14 cellular contexts compared by ENCODE assay signal in the genomic region with DNA sequence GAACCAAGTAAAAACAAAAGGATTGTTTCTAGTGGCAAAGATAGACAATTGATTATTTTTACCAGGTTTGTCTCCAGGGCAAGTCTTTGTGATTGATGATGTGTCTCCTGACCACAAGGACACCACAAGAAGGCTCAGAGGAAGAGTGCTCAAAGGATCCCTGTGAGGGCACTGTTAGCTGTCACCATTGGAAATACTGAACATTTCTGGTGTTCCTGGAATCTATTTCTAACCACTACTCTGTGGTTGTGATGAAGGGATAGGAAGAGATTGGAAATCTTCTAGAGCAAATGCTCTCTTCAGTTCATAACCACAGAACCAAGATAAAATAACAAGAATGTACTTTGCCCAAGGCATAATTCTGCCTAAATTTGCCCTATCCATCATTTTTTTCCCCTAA. TPM values are rescaled to one million over a fixed set of nuclear protein-coding genes. Genes with fewer than 3 reads are reported as not detected.
DNase-seq lines count a peak whose midpoint lies in the region; ATAC-seq, FAIRE-seq and TF ChIP-seq lines count a peak whose summit lies in the region.
"Had no signal": no experiment of that assay in that cellular context is flagged by ENCODE, and none has a peak within 500 bp of the region (broad histone marks: within the 10 kb centered on the region; RNA-seq: fewer than 3 reads in every experiment).

No MANE protein-coding gene starts in this region.

- no peak overlapping the region for H3K27ac ChIP-seq in GM12878 (ENCODE audit: control insufficient read depth, insufficient read depth)
- H3K27ac ChIP-seq: left lung, thoracic aorta had no signal

- no peak overlapping the region for H3K4me2 ChIP-seq in GM12878 (ENCODE audit: control insufficient read depth, insufficient read depth)

- TF ChIP-seq RAD21 in GM12878 (IDR thresholded peaks at IDR 0.05; ENCODE audit: insufficient read depth, low read depth, low read length), result no peak

- H3K79me2 ChIP-seq in GM12878 (ENCODE audit: control insufficient read depth, insufficient read depth, low read length), result peaks cover 17% of the 10 kb centered on the region

- no peaks in the 10 kb centered on the region for H3K36me3 ChIP-seq in GM12878 (ENCODE audit: control insufficient read depth in 2 of 2, insufficient read depth in 2 of 2, low read length in 1 of 2)
- H3K36me3 ChIP-seq: left lung, thoracic aorta had no signal

- H4K20me1 ChIP-seq in GM12878 (ENCODE audit: control insufficient read depth, insufficient read depth), result no peaks in the 10 kb centered on the region

- in situ Hi-C loops in GM12878 (cut with MboI), result no loop called here

- DNase-seq in ELR (ENCODE audit: low read depth), result peak; percentile 73
- peak; percentile 48 for DNase-seq in LHCN-M2 (ENCODE audit: low read depth)
- no peak for DNase-seq in GM12878 (ENCODE audit: low read depth, low spot score)
- DNase-seq in non-pigmented ciliary epithelial cell (ENCODE audit: low read depth), result peak; percentile 32
- no peak for DNase-seq in NCI-H2171 treated with DMSO at 0.1 percent for 48 hours (lab: John Stamatoyannopoulos, UW)
- DNase-seq: activated CD8-positive, alpha-beta memory T cell treated with anti-CD3 and anti-CD28 coated beads, Interleukin-2, amount 50 U/mL, for 48 hours; left lung; NCI-H526 treated with DMSO at 0.1 percent for 48 hours had no signal

- TF ChIP-seq CTCF in GM12878 (IDR thresholded peaks at IDR 0.05 in 2 of 3, conservative IDR thresholded peaks at IDR 0.05 in 1 of 3; ENCODE audit: control insufficient read depth in 2 of 3, extremely low read depth in 1 of 3, insufficient read depth in 1 of 3, low read depth in 3 of 3, low read length in 3 of 3), result no peak

- no TSS peak for BruUV-seq in GM12878 (replicated peaks; lab: Mats Ljungman, UMichigan)

- no peak overlapping the region for H3K9ac ChIP-seq in GM12878 (ENCODE audit: control insufficient read depth, insufficient read depth, low read length)

- no peak overlapping the region for H3K4me3 ChIP-seq in GM12878
- H3K4me3 ChIP-seq: left lung, thoracic aorta had no signal

- H3K9me3 ChIP-seq in GM12878 (replicated peaks; ENCODE audit: control insufficient read depth, insufficient read depth, low read length), result no peaks in the 10 kb centered on the region
- H3K9me3 ChIP-seq: left lung, thoracic aorta had no signal

- SMC1A ChIA-PET in GM12878 (lab: Charles Lee; ENCODE audit: uncharacterized antibody, unreplicated experiment), result interaction anchor here (1.1 to 1.7 kb wide), 3 partner anchors 12 to 19 kb away, joined by 3 to 4 read pairs (median 4); no protein-coding TSS in a partner anchor

- TF ChIP-seq POLR2A in GM12878 (IDR thresholded peaks at IDR 0.05; ENCODE audit: low read depth, low read length), result no peak

- no peak overlapping the region for H2AFZ ChIP-seq in GM12878 (ENCODE audit: control insufficient read depth, low read depth, low read length)

- peak; percentile 39 for ATAC-seq in GM12878
- no peak for ATAC-seq in activated CD4-positive, CD25-positive, alpha-beta regulatory T cell treated with anti-CD3 and anti-CD28 coated beads, Interleukin-2, amount 50 U/mL, for 24 hours
- ATAC-seq in HG03196 (IDR thresholded peaks at IDR 0.05; ENCODE audit: unreplicated experiment), result no peak
- no peak for ATAC-seq in GM18498 (IDR thresholded peaks at IDR 0.05; ENCODE audit: unreplicated experiment)
- ATAC-seq: left lung had no signal

- CTCF ChIA-PET in GM12878 (lab: Yijun Ruan, JAX), result no interaction called here

- no peak for TF ChIP-seq EP300 in GM12878 (IDR thresholded peaks at IDR 0.05; ENCODE audit: borderline replicate concordance in 1 of 2, control insufficient read depth in 1 of 2, low read depth in 2 of 2, low read length in 2 of 2)

- no peaks in the 10 kb centered on the region for H3K4me1 ChIP-seq in GM12878 (ENCODE audit: control insufficient read depth, insufficient read depth, low read length)
- H3K4me1 ChIP-seq: left lung had no signal

- H3K27me3 ChIP-seq in GM12878 (replicated peaks in 1 of 2; ENCODE audit: control insufficient read depth in 2 of 2, insufficient read depth in 2 of 2, low read length in 1 of 2), result no peaks in the 10 kb centered on the region; a peak in 1 of 4 replicates

- RAD21 ChIA-PET in GM12878 (lab: Charles Lee; ENCODE audit: unreplicated experiment), result interaction anchor here (0.8 kb wide), 1 partner anchor 58 kb away, joined by 3 read pairs; no protein-coding TSS in a partner anchor

- POLR2A ChIA-PET in GM12878 (lab: Charles Lee), result interaction anchor here (0.8 kb wide), 1 partner anchor 58 kb away, joined by 3 read pairs; no protein-coding TSS in a partner anchor

- peak; percentile 78 for FAIRE-seq in GM12878 (lab: Jason Lieb, UNC)
- FAIRE-seq: D721Med had no signal

- intact Hi-C loops in GM12878 (cut with micrococcal nuclease; ENCODE audit: unreplicated experiment), result no loop called here

TF ChIP-seq in GM12878, 131 proteins besides CTCF, POLR2A, EP300 and RAD21:
- TF ChIP-seq RUNX3 (IDR thresholded peaks at IDR 0.05; ENCODE audit: low read length) (peak; percentile 33; the same call in 1 of the 2 replicates), TARDBP (IDR thresholded peaks at IDR 0.05; ENCODE audit: borderline replicate concordance) (no peak)
- TF ChIP-seq, protein P1, sequence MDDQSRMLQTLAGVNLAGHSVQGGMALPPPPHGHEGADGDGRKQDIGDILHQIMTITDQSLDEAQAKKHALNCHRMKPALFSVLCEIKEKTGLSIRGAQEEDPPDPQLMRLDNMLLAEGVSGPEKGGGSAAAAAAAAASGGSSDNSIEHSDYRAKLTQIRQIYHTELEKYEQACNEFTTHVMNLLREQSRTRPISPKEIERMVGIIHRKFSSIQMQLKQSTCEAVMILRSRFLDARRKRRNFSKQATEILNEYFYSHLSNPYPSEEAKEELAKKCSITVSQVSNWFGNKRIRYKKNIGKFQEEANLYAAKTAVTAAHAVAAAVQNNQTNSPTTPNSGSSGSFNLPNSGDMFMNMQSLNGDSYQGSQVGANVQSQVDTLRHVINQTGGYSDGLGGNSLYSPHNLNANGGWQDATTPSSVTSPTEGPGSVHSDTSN (IDR thresholded peaks at IDR 0.05; ENCODE audit: insufficient replicate concordance, low read depth, low read length), result peak; percentile 49
- TF ChIP-seq, protein P2, sequence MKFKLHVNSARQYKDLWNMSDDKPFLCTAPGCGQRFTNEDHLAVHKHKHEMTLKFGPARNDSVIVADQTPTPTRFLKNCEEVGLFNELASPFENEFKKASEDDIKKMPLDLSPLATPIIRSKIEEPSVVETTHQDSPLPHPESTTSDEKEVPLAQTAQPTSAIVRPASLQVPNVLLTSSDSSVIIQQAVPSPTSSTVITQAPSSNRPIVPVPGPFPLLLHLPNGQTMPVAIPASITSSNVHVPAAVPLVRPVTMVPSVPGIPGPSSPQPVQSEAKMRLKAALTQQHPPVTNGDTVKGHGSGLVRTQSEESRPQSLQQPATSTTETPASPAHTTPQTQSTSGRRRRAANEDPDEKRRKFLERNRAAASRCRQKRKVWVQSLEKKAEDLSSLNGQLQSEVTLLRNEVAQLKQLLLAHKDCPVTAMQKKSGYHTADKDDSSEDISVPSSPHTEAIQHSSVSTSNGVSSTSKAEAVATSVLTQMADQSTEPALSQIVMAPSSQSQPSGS (IDR thresholded peaks at IDR 0.05; ENCODE audit: low read length), result no peak

RNA-seq across cellular contexts. Expression of a gene that starts 15.3 kb away (rescaled TPM):
- total RNA-seq in LHCN-M2 (2014; rRNA removed) (not detected in 2 replicates), GM12878 (2014; rRNA removed) (5.3 and 7.2 TPM in 2 replicates), GM12878 (2014; rRNA removed; fragmentation: Illumina TruSeq; extraction: Trizol) (4.4 and 4.5 TPM in 2 replicates), GM12878 (2021) (6.8 and 8.2 TPM in 2 replicates)
- not detected for polyA plus RNA-seq in LHCN-M2 (2012)
- total RNA-seq in GM12878 (2013; cell fraction: nucleolus; rRNA removed), result 64.7 and 95.6 TPM in 2 replicates
- polyA plus RNA-seq in GM12878 (2011; ENCODE audit: low read depth), result 0.51 TPM
- polyA plus RNA-seq in GM12878 (2011; rRNA removed) (16.7 and 20.8 TPM in 2 replicates), GM12878 (2014; fragmentation: Illumina TruSeq; extraction: Trizol) (6.6 and 6.7 TPM in 2 replicates), GM12878 (2014; fragmentation: Nextera tagmentation; extraction: Ambion mirVana) (1 to 10 TPM; 1.2 to 1.3 TPM), GM12878 (2014; rRNA removed) (5.8 and 5.9 TPM in 2 replicates), GM12878 (2016; fragmentation: Nextera tagmentation; extraction: Ambion mirVana) (1 to 10 TPM; 4.4 to 5.1 TPM)
- polyA plus RNA-seq in GM12878 (2011; cell fraction: cytosol; rRNA removed), result 11.2 and 14.7 TPM in 2 replicates
- polyA plus RNA-seq in GM12878 (2011; cell fraction: nucleus; rRNA removed), result 36.9 and 40.7 TPM in 2 replicates
- polyA plus RNA-seq in GM12878 (2012), result 1.1 and 1.5 TPM in 2 replicates
- polyA minus RNA-seq in GM12878 (2011; rRNA and poly(A)+ RNA removed), result 24.1 and 28.7 TPM in 2 replicates
- 3.8 and 4.9 TPM in 2 replicates for polyA minus RNA-seq in GM12878 (2011; cell fraction: cytosol; rRNA and poly(A)+ RNA removed)
- polyA minus RNA-seq in GM12878 (2011; cell fraction: nucleus; rRNA and poly(A)+ RNA removed), result 16.9 and 28.5 TPM in 2 replicates
- total RNA-seq: fibroblast of villous mesenchyme had no signal

RNA-seq across cellular contexts. Expression of a gene that starts 50.0 kb away (rescaled TPM):
- total RNA-seq in LHCN-M2 (2014; rRNA removed), result 46.0 and 65.7 TPM in 2 replicates
- 158 TPM for polyA plus RNA-seq in LHCN-M2 (2012)
- total RNA-seq in GM12878 (2013; cell fraction: nucleolus; rRNA removed), result 8.8 and 9.5 TPM in 2 replicates
- 87.9 and 92.8 TPM in 2 replicates for total RNA-seq in GM12878 (2014; rRNA removed)
- total RNA-seq in GM12878 (2014; rRNA removed; fragmentation: Illumina TruSeq; extraction: Trizol), result 70.4 and 83.8 TPM in 2 replicates
- 87.0 and 93.2 TPM in 2 replicates for total RNA-seq in GM12878 (2021)
- 90.2 TPM for polyA plus RNA-seq in GM12878 (2011; ENCODE audit: low read depth)
- 230 and 240 TPM in 2 replicates for polyA plus RNA-seq in GM12878 (2011; rRNA removed)
- polyA plus RNA-seq in GM12878 (2011; cell fraction: cytosol; rRNA removed), result 105 and 107 TPM in 2 replicates
- polyA plus RNA-seq in GM12878 (2011; cell fraction: nucleus; rRNA removed), result 61.5 and 64.9 TPM in 2 replicates
- polyA plus RNA-seq in GM12878 (2012), result 88.7 and 95.3 TPM in 2 replicates
- 98.9 and 112 TPM in 2 replicates for polyA plus RNA-seq in GM12878 (2014; fragmentation: Illumina TruSeq; extraction: Trizol)
- polyA plus RNA-seq in GM12878 (2014; fragmentation: Nextera tagmentation; extraction: Ambion mirVana), result 100 to 1,000 TPM; 148 to 293 TPM
- 94.9 and 102 TPM in 2 replicates for polyA plus RNA-seq in GM12878 (2014; rRNA removed)
- polyA plus RNA-seq in GM12878 (2016; fragmentation: Nextera tagmentation; extraction: Ambion mirVana), result 100 to 1,000 TPM; 143 to 159 TPM
- polyA minus RNA-seq in GM12878 (2011; rRNA and poly(A)+ RNA removed), result 60.9 and 80.0 TPM in 2 replicates
- polyA minus RNA-seq in GM12878 (2011; cell fraction: cytosol; rRNA and poly(A)+ RNA removed), result 11.5 and 19.8 TPM in 2 replicates
- 5.6 and 14.2 TPM in 2 replicates for polyA minus RNA-seq in GM12878 (2011; cell fraction: nucleus; rRNA and poly(A)+ RNA removed)

Comparison
In these comparisons a context has a peak if more than half of its experiments do, and no peak if none do; other contexts are left out.
1. DNase-seq: peak in ELR (single experiment), LHCN-M2 (single experiment) and non-pigmented ciliary epithelial cell (single experiment); none in GM12878 (single experiment) and NCI-H2171 treated with DMSO at 0.1 percent for 48 hours (single experiment).